In genomic region chr10:35493196-35494118, GRCh38 we compare ENCODE assay signal across 15 cellular contexts.
A peak's percentile ranks its signal among the peaks of the same experiment; 100 is the strongest.
DNase-seq lines count a peak whose midpoint lies in the region; ATAC-seq and TF ChIP-seq lines count a peak whose summit lies in the region.
"Had no signal": no experiment of that assay in that cellular context is flagged by ENCODE, and none has a peak within 500 bp of the region (broad histone marks: within the 10 kb centered on the region; RNA-seq: fewer than 3 reads in every experiment).

No MANE protein-coding gene starts in this region.

- CTCF ChIA-PET in IMR-90 (lab: Yijun Ruan, JAX) (no interaction called here), PC-9 (lab: Charles Lee) (interaction anchor here (0.6 kb wide), 2 partner anchors 44 to 104 kb away, joined by 3 to 12 read pairs; no protein-coding TSS in a partner anchor)
- CTCF ChIA-PET in activated CD8-positive, alpha-beta memory T cell treated with anti-CD3 and anti-CD28 coated beads, Interleukin-2, amount 10 ng/mL, durations not matched to agents 7 days and 5 days (lab: Charles Lee), result no interaction called here

- H3K14ac ChIP-seq in IMR-90 (replicated peaks; ENCODE audit: low read depth, low read length), result 0 out of 2 replicates have a peak overlapping the region, but pooled peaks have one; percentile 68

- H4K5ac ChIP-seq in IMR-90 (ENCODE audit: low read depth, low read length), result no peak overlapping the region

- peaks cover 5% of the 10 kb centered on the region; the same call in 1 of the 2 replicates for H3K36me3 ChIP-seq in IMR-90 (ENCODE audit: control insufficient read depth, insufficient read depth, low read length)
- H3K36me3 ChIP-seq in PC-9 (ENCODE audit: low read depth), result no peaks in the 10 kb centered on the region
- no peaks in the 10 kb centered on the region for H3K36me3 ChIP-seq in cardiac muscle cell
- H3K36me3 ChIP-seq: lower lobe of right lung had no signal

- peaks cover 37% of the 10 kb centered on the region for H3K9me1 ChIP-seq in IMR-90 (ENCODE audit: insufficient read depth, low read length)

- no peak overlapping the region for H3K27ac ChIP-seq in IMR-90 (ENCODE audit: insufficient read depth, low read length)
- no peak overlapping the region for H3K27ac ChIP-seq in PC-9
- peak overlapping the region; percentile 0 for H3K27ac ChIP-seq in cardiac muscle cell
- H3K27ac ChIP-seq: KMS-11, lower lobe of right lung had no signal

- TF ChIP-seq POLR2A in IMR-90 (IDR thresholded peaks at IDR 0.05; ENCODE audit: low read depth, low read length), result no peak

- TF ChIP-seq CTCF in IMR-90 (conservative IDR thresholded peaks at IDR 0.05; ENCODE audit: low read depth, low read length) (no peak), PC-9 (conservative IDR thresholded peaks at IDR 0.05) (no peak), cardiac muscle cell (IDR thresholded peaks at IDR 0.05; ENCODE audit: low read depth, low read length) (no peak), retinal pigment epithelial cell (conservative IDR thresholded peaks at IDR 0.05; ENCODE audit: low read depth, low read length) (no peak)

- H3K9me3 Mint-ChIP-seq in activated CD8-positive, alpha-beta memory T cell treated with anti-CD3 and anti-CD28 coated beads, Interleukin-2, amount 10 ng/mL, durations not matched to agents 7 days and 5 days (ENCODE audit: low read depth), result no peaks in the 10 kb centered on the region

- no peak overlapping the region for H3K27ac Mint-ChIP-seq in activated CD8-positive, alpha-beta memory T cell treated with anti-CD3 and anti-CD28 coated beads, Interleukin-2, amount 10 ng/mL, durations not matched to agents 7 days and 5 days

- no peaks in the 10 kb centered on the region for H3K27me3 ChIP-seq in IMR-90 (ENCODE audit: control insufficient read depth, insufficient read depth, low read length)
- no peaks in the 10 kb centered on the region for H3K27me3 ChIP-seq in PC-9 (ENCODE audit: insufficient read depth, low read depth)
- H3K27me3 ChIP-seq in cardiac muscle cell, result no peaks in the 10 kb centered on the region

- dilution Hi-C loops in IMR-90 (cut with HindIII; ENCODE audit: low sequenced_read_pairs, unreplicated experiment), result no loop called here

- WGBS in IMR-90 (ENCODE audit: extremely low coverage in 2 of 2, insufficient read length in 1 of 2), 2 experiments, result 100% methylated on average over 1 of the region's 9 CpGs; no CpG with 5 or more reads in 1 of the 2 experiments

- no peaks in the 10 kb centered on the region for H3K36me3 Mint-ChIP-seq in activated CD8-positive, alpha-beta memory T cell treated with anti-CD3 and anti-CD28 coated beads, Interleukin-2, amount 10 ng/mL, durations not matched to agents 7 days and 5 days

- H2BK5ac ChIP-seq in IMR-90 (ENCODE audit: low read depth, low read length, poor library complexity, severe bottlenecking), result no peak overlapping the region

- in situ Hi-C loops in IMR-90 (cut with MboI; ENCODE audit: low sequenced_read_pairs), result no loop called here

- no peak overlapping the region for H2BK15ac ChIP-seq in IMR-90 (ENCODE audit: low read depth, low read length)

- TF ChIP-seq RAD21 in IMR-90 (IDR thresholded peaks at IDR 0.05; ENCODE audit: low read length), result no peak

- no peak overlapping the region for H3K9ac ChIP-seq in IMR-90 (ENCODE audit: low read depth, low read length)
- H3K9ac ChIP-seq: KMS-11 had no signal

- intact Hi-C loops in IMR-90 (cut with micrococcal nuclease) (no loop called here), PC-9 (cut with micrococcal nuclease; ENCODE audit: unreplicated experiment) (loop anchor here (2.0 to 5.0 kb wide), 4 partner anchors 47 to 156 kb away; partner anchors contain the start of gene CCNY)

- H2AK9ac ChIP-seq in IMR-90 (replicated peaks; ENCODE audit: low read depth, low read length, poor library complexity), result no peak overlapping the region

- peak overlapping the region; percentile 31; the same call in 1 of the 2 replicates for H3K23ac ChIP-seq in IMR-90 (ENCODE audit: low read depth, low read length)

- H3K4me2 ChIP-seq in IMR-90 (ENCODE audit: low read depth, low read length), result no peak overlapping the region
- no peak overlapping the region for H3K4me2 ChIP-seq in PC-9
- H3K4me2 ChIP-seq: KMS-11 had no signal

- H3K27me3 Mint-ChIP-seq in activated CD8-positive, alpha-beta memory T cell treated with anti-CD3 and anti-CD28 coated beads, Interleukin-2, amount 10 ng/mL, durations not matched to agents 7 days and 5 days, result no peaks in the 10 kb centered on the region

- ATAC-seq in IMR-90 (ENCODE audit: low read depth), result peak; percentile 25; the same call in 1 of the 2 replicates
- no peak for ATAC-seq in activated CD8-positive, alpha-beta memory T cell treated with anti-CD3 and anti-CD28 coated beads, Interleukin-2, amount 10 ng/mL, durations not matched to agents 7 days and 5 days

- no peak overlapping the region for H4K8ac ChIP-seq in IMR-90 (ENCODE audit: low read depth in 2 of 2, low read length in 2 of 2)

- H2BK20ac ChIP-seq in IMR-90 (ENCODE audit: low read depth, low read length), result no peak overlapping the region

- no peak overlapping the region for H3K18ac ChIP-seq in IMR-90 (ENCODE audit: low read depth, low read length)

- H3K4me1 ChIP-seq in IMR-90 (ENCODE audit: control insufficient read depth, insufficient read depth, low read length), result peaks cover 12% of the 10 kb centered on the region
- peaks cover 29% of the 10 kb centered on the region for H3K4me1 ChIP-seq in PC-9 (replicated peaks; ENCODE audit: insufficient read depth)
- peaks cover 15% of the 10 kb centered on the region for H3K4me1 ChIP-seq in cardiac muscle cell (ENCODE audit: low read depth)

- H2AFZ ChIP-seq in IMR-90 (replicated peaks; ENCODE audit: low read length, poor library complexity) (no peak overlapping the region), PC-9 (no peak overlapping the region)

- DNase-seq in IMR-90 (peak; percentile 17), PC-9 (peak; percentile 45 to 49), cardiac muscle cell (ENCODE audit: low read depth in 1 of 2, low spot score in 1 of 2) (no peak), retinal pigment epithelial cell (ENCODE audit: low read depth) (peak; percentile 75), KG1 (lab: John Stamatoyannopoulos, UW) (no peak), NCI-H345 (lab: John Stamatoyannopoulos, UW) (no peak)
- no peak for DNase-seq in activated CD8-positive, alpha-beta memory T cell treated with anti-CD3 and anti-CD28 coated beads, Interleukin-2, amount 10 ng/mL, durations not matched to agents 7 days and 5 days
- DNase-seq: activated CD4-positive, alpha-beta T cell treated with anti-CD3 and anti-CD28 coated beads, Interleukin-2, amount 50 U/mL, for 48 hours; anterior cingulate cortex; C1 segment of cervical spinal cord; EL; lower lobe of right lung; NCI-H774; substantia nigra had no signal

- POLR2A ChIA-PET in IMR-90 (lab: Charles Lee; ENCODE audit: unreplicated experiment), result no interaction called here
- POLR2A ChIA-PET in PC-9 (lab: Charles Lee; ENCODE audit: unreplicated experiment), result no interaction called here

- no peak overlapping the region for H3K4me3 Mint-ChIP-seq in activated CD8-positive, alpha-beta memory T cell treated with anti-CD3 and anti-CD28 coated beads, Interleukin-2, amount 10 ng/mL, durations not matched to agents 7 days and 5 days

- no peak overlapping the region for H3K56ac ChIP-seq in IMR-90 (ENCODE audit: extremely low read depth, insufficient read depth, low read length)

- BruUV-seq in IMR-90 (replicated peaks; lab: Mats Ljungman, UMichigan) (no TSS peak), PC-9 (replicated peaks; lab: Mats Ljungman, UMichigan) (no TSS peak)

- H3K79me2 ChIP-seq in PC-9 (ENCODE audit: low read depth), result no peaks in the 10 kb centered on the region

- H3K4me1 Mint-ChIP-seq in activated CD8-positive, alpha-beta memory T cell treated with anti-CD3 and anti-CD28 coated beads, Interleukin-2, amount 10 ng/mL, durations not matched to agents 7 days and 5 days, result peaks cover 11% of the 10 kb centered on the region

- H3K4me3 ChIP-seq in IMR-90 (ENCODE audit: insufficient read depth, low read depth, low read length) (no peak overlapping the region), PC-9 (no peak overlapping the region), cardiac muscle cell (no peak overlapping the region), retinal pigment epithelial cell (ENCODE audit: low read length) (no peak overlapping the region)
- H3K4me3 ChIP-seq: lower lobe of right lung had no signal

- H3K79me1 ChIP-seq in IMR-90 (ENCODE audit: low read depth in 1 of 2, low read length in 2 of 2), result peaks cover 48 to 79% of the 10 kb centered on the region in 2 experiments

- no peaks in the 10 kb centered on the region for H3K9me2 ChIP-seq in PC-9 (ENCODE audit: insufficient read depth)

- H2AK5ac ChIP-seq in IMR-90 (ENCODE audit: low read depth, low read length), result no peak overlapping the region

- no peak overlapping the region for H3K4ac ChIP-seq in IMR-90 (ENCODE audit: low read depth, low read length)

- no peaks in the 10 kb centered on the region for H3F3A ChIP-seq in PC-9 (ENCODE audit: insufficient read depth, low read depth)

- no peak overlapping the region for H2BK120ac ChIP-seq in IMR-90 (ENCODE audit: low read depth, low read length)

- H3K9me3 ChIP-seq in IMR-90 (ENCODE audit: control insufficient read depth, insufficient read depth, low read length), result no peaks in the 10 kb centered on the region
- H3K9me3 ChIP-seq in PC-9 (ENCODE audit: insufficient read depth, low read depth), result no peaks in the 10 kb centered on the region
- no peaks in the 10 kb centered on the region for H3K9me3 ChIP-seq in cardiac muscle cell (ENCODE audit: low read depth)
- H3K9me3 ChIP-seq: lower lobe of right lung had no signal

- no peak overlapping the region for H4K91ac ChIP-seq in IMR-90 (ENCODE audit: insufficient read depth, low read depth, low read length)

- peaks cover 56% of the 10 kb centered on the region for H4K20me1 ChIP-seq in IMR-90 (ENCODE audit: insufficient read depth, low read length)
- peaks cover 12% of the 10 kb centered on the region; the same call in 1 of the 2 replicates for H4K20me1 ChIP-seq in PC-9 (ENCODE audit: insufficient read depth)

TF ChIP-seq in IMR-90, 13 proteins besides CTCF, POLR2A, EP300 and RAD21 (continues in another document):
- TF ChIP-seq, protein P1, sequence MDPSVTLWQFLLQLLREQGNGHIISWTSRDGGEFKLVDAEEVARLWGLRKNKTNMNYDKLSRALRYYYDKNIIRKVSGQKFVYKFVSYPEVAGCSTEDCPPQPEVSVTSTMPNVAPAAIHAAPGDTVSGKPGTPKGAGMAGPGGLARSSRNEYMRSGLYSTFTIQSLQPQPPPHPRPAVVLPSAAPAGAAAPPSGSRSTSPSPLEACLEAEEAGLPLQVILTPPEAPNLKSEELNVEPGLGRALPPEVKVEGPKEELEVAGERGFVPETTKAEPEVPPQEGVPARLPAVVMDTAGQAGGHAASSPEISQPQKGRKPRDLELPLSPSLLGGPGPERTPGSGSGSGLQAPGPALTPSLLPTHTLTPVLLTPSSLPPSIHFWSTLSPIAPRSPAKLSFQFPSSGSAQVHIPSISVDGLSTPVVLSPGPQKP (IDR thresholded peaks at IDR 0.05; ENCODE audit: borderline replicate concordance, low read depth, low read length), result no peak
- TF ChIP-seq FOS (IDR thresholded peaks at IDR 0.05; ENCODE audit: low read depth, low read length), result no peak
- no peak for TF ChIP-seq NFE2L2 (IDR thresholded peaks at IDR 0.05; ENCODE audit: low read depth, low read length)
- no peak for TF ChIP-seq MXI1 (IDR thresholded peaks at IDR 0.05; ENCODE audit: borderline replicate concordance, low read depth, low read length)
- no peak for TF ChIP-seq RFX5 (IDR thresholded peaks at IDR 0.05; ENCODE audit: low read depth, low read length)
- TF ChIP-seq BHLHE40 (IDR thresholded peaks at IDR 0.05; ENCODE audit: low read depth, low read length), result no peak

Comparison
In these comparisons a context has a peak if more than half of its experiments do, and no peak if none do; other contexts are left out.
1. DNase-seq: peak in IMR-90 (single experiment), PC-9 (2 of 2) and retinal pigment epithelial cell (single experiment); none in cardiac muscle cell (0 of 2), activated CD8-positive, alpha-beta memory T cell treated with anti-CD3 and anti-CD28 coated beads, Interleukin-2, amount 10 ng/mL, durations not matched to agents 7 days and 5 days (single experiment), KG1 (single experiment) and NCI-H345 (single experiment).